29 cellular contexts compared by ENCODE assay signal in the genomic region with DNA sequence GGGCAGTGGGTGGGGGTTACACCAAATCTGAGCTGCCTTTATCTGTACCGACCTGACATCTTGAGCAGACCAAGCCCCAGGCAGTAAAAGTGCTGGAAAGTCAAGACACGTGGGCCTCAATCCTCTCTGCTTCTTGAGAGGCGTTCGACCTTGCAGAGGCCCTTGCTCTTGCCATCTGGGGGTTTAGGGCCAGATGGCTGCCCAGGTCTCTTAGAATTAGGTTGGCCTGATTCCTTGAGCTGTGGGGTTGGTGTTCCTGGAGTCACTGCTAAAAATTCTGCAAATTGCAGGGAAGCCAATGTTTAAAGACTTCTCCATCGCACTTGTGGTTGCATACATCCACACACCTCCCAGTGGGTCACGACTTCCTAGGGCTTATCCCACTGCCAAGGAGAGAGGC.
"Had no signal": no experiment of that assay in that cellular context is flagged by ENCODE, and none has a peak within 500 bp of the region (broad histone marks: within the 10 kb centered on the region; RNA-seq: fewer than 3 reads in every experiment).

No MANE protein-coding gene starts in this region.

- H3K4me3 ChIP-seq: pancreas, psoas muscle, right lobe of liver, sigmoid colon, stomach, thoracic aorta, thyroid gland, tibial nerve, upper lobe of left lung, vagina had no signal

- H3K36me3 ChIP-seq: neutrophil, pancreas, right lobe of liver, sigmoid colon, stomach, thoracic aorta, thyroid gland, tibial nerve, upper lobe of left lung, vagina had no signal

- H3K4me1 ChIP-seq: pancreas, psoas muscle, right lobe of liver, sigmoid colon, stomach, thyroid gland, tibial nerve, upper lobe of left lung, vagina had no signal

- H3K27ac Mint-ChIP-seq: natural killer cell treated with Interleukin-12 subunit alpha and Interleukin-12 subunit beta and Interleukin-15 and Interleukin-18, amount 100 ng/mL, for 72 hours; nephron progenitor cell; progenitor cell of endocrine pancreas; stimulated activated effector memory CD8-positive, alpha-beta T cell treated with anti-CD3 and anti-CD28 coated beads, Interleukin-12 subunit alpha, Interleukin-12 subunit beta, amount 100 ng/mL, for 72 hours; stimulated activated naive B cell treated with anti-CD40 and anti-IgM and Interleukin-4, amounts not matched to agents 10 μg/mL and 1 μg/mL and 100 μg/mL, for 72 hours; stimulated activated naive CD8-positive, alpha-beta T cell treated with anti-CD3 and anti-CD28 coated beads, Interleukin-15, Interleukin-2, amounts not matched to agents 100 ng/mL and 50 ng/mL, for 24 hours had no signal

- H3K36me3 Mint-ChIP-seq: natural killer cell treated with Interleukin-12 subunit alpha and Interleukin-12 subunit beta and Interleukin-15 and Interleukin-18, amount 100 ng/mL, for 72 hours; stimulated activated effector memory CD8-positive, alpha-beta T cell treated with anti-CD3 and anti-CD28 coated beads, Interleukin-12 subunit alpha, Interleukin-12 subunit beta, amount 100 ng/mL, for 72 hours; stimulated activated naive B cell treated with anti-CD40 and anti-IgM and Interleukin-4, amounts not matched to agents 10 μg/mL and 1 μg/mL and 100 μg/mL, for 72 hours had no signal

- H3K4me1 Mint-ChIP-seq: stimulated activated effector memory CD8-positive, alpha-beta T cell treated with anti-CD3 and anti-CD28 coated beads, Interleukin-12 subunit alpha, Interleukin-12 subunit beta, amount 100 ng/mL, for 72 hours; stimulated activated naive B cell treated with anti-CD40 and anti-IgM and Interleukin-4, amounts not matched to agents 10 μg/mL and 1 μg/mL and 100 μg/mL, for 72 hours had no signal

- FAIRE-seq: pancreas, small intestine, urothelium cell line had no signal

- H3K27ac ChIP-seq: neutrophil, pancreas, psoas muscle, right lobe of liver, sigmoid colon, stomach, thoracic aorta, thyroid gland, tibial nerve, upper lobe of left lung, vagina had no signal

- DNase-seq: nephron progenitor cell; nucleus accumbens; pancreas; posterior cingulate gyrus; psoas muscle; right cardiac atrium; right lobe of liver; sigmoid colon; small intestine; stimulated activated CD4-positive, alpha-beta T cell treated with anti-CD3 and anti-CD28 coated beads, Interleukin-15, amount 100 ng/mL, for 24 hours; stimulated activated CD4-positive, alpha-beta T cell treated with anti-CD3 and anti-CD28 coated beads, Interleukin-2, amount 100 ng/mL, for 24 hours; stimulated activated CD4-positive, alpha-beta T cell treated with anti-CD3 and anti-CD28 coated beads, Interleukin-2, amount 100 ng/mL, for 48 hours; stimulated activated CD4-positive, alpha-beta T cell treated with anti-CD3 and anti-CD28 coated beads, Interleukin-4, amount 100 ng/mL, for 24 hours; stimulated activated naive B cell treated with anti-CD40 and anti-IgM and Interleukin-4, amounts not matched to agents 10 μg/mL and 1 μg/mL and 100 μg/mL, for 72 hours; stimulated activated naive CD4-positive, alpha-beta T cell treated with Interleukin-2 at 50 U/mL for 16 hours; stomach; thyroid gland; trophoblast cell; upper lobe of left lung had no signal

- H3K27me3 ChIP-seq: pancreas, right lobe of liver, sigmoid colon, thyroid gland, tibial nerve, upper lobe of left lung, vagina had no signal

- H3K9me3 Mint-ChIP-seq: natural killer cell treated with Interleukin-12 subunit alpha and Interleukin-12 subunit beta and Interleukin-15 and Interleukin-18, amount 100 ng/mL, for 72 hours; stimulated activated naive CD8-positive, alpha-beta T cell treated with anti-CD3 and anti-CD28 coated beads, Interleukin-15, Interleukin-2, amounts not matched to agents 100 ng/mL and 50 ng/mL, for 24 hours had no signal

- H3K4me3 Mint-ChIP-seq: natural killer cell treated with Interleukin-12 subunit alpha and Interleukin-12 subunit beta and Interleukin-15 and Interleukin-18, amount 100 ng/mL, for 72 hours; nephron progenitor cell; neural crest cell; stimulated activated effector memory CD8-positive, alpha-beta T cell treated with anti-CD3 and anti-CD28 coated beads, Interleukin-12 subunit alpha, Interleukin-12 subunit beta, amount 100 ng/mL, for 72 hours; stimulated activated naive B cell treated with anti-CD40 and anti-IgM and Interleukin-4, amounts not matched to agents 10 μg/mL and 1 μg/mL and 100 μg/mL, for 72 hours; stimulated activated naive CD8-positive, alpha-beta T cell treated with anti-CD3 and anti-CD28 coated beads, Interleukin-15, Interleukin-2, amounts not matched to agents 100 ng/mL and 50 ng/mL, for 24 hours had no signal

- H3K9me3 ChIP-seq: neutrophil, pancreas, psoas muscle, right lobe of liver, thoracic aorta, thyroid gland, vagina had no signal

- H3K27me3 Mint-ChIP-seq: stimulated activated naive B cell treated with anti-CD40 and anti-IgM and Interleukin-4, amounts not matched to agents 10 μg/mL and 1 μg/mL and 100 μg/mL, for 72 hours; stimulated activated naive CD8-positive, alpha-beta T cell treated with anti-CD3 and anti-CD28 coated beads, Interleukin-15, Interleukin-2, amounts not matched to agents 100 ng/mL and 50 ng/mL, for 24 hours had no signal
